ENCODE assay signal across 22 cellular contexts in genomic region chr1:160394673-160395072, GRCh38. TPM values are rescaled to one million over a fixed set of nuclear protein-coding genes. Genes with fewer than 3 reads are reported as not detected.
DNase-seq lines count a peak whose midpoint lies in the region; ATAC-seq, FAIRE-seq and TF ChIP-seq lines count a peak whose summit lies in the region.
"Had no signal": no experiment of that assay in that cellular context is flagged by ENCODE, and none has a peak within 500 bp of the region (broad histone marks: within the 10 kb centered on the region; RNA-seq: fewer than 3 reads in every experiment).

No MANE protein-coding gene starts in this region.

- FAIRE-seq in H1 (lab: Jason Lieb, UNC): no peak
- FAIRE-seq: A204.1, G401.6, GM12892 had no signal

- H2AFZ ChIP-seq in H1 (ENCODE audit: low read length): no peak overlapping the region

- H3K9me3 ChIP-seq in right atrium auricular region (no peaks in the 10 kb centered on the region), H1 (ENCODE audit: insufficient read depth in 2 of 2, low read depth in 1 of 2, low read length in 1 of 2) (no peaks in the 10 kb centered on the region)
- H3K9me3 ChIP-seq: Caco-2 had no signal

- H4K20me1 ChIP-seq in H1 (replicated peaks in 1 of 2; ENCODE audit: control insufficient read depth in 1 of 2, insufficient read depth in 2 of 2, low read length in 2 of 2): no peaks in the 10 kb centered on the region
- H4K20me1 ChIP-seq: BLaER1 had no signal

- H2BK12ac ChIP-seq in H1 (ENCODE audit: low read depth, low read length): no peak overlapping the region

- TF ChIP-seq POLR2A in H1 (IDR thresholded peaks at IDR 0.05; ENCODE audit: control extremely low read depth in 1 of 2, low read depth in 2 of 2, low read length in 2 of 2): no peak

- intact Hi-C loops in cardiac septum (cut with DNase I): no loop called here

- no peak overlapping the region for H3K4ac ChIP-seq in H1 (replicated peaks; ENCODE audit: insufficient read length, low read depth, low read length)

- POLR2A ChIA-PET in H1 (lab: Charles Lee; ENCODE audit: partially characterized antibody): interaction anchor here (0.9 to 2.0 kb wide), 4 partner anchors 13 to 32 kb away, joined by 3 to 6 read pairs (median 4); no protein-coding TSS in a partner anchor

- no peaks in the 10 kb centered on the region for H3K36me3 ChIP-seq in right atrium auricular region
- H3K36me3 ChIP-seq in H1 (ENCODE audit: control insufficient read depth in 2 of 4, insufficient read depth in 4 of 4, low read length in 3 of 4): no peaks in the 10 kb centered on the region
- H3K36me3 ChIP-seq: BLaER1 had no signal

- H3K79me2 ChIP-seq in H1 (ENCODE audit: control insufficient read depth in 1 of 2, insufficient read depth in 2 of 2, low read length in 2 of 2): no peaks in the 10 kb centered on the region

- no peak overlapping the region for H4K91ac ChIP-seq in H1 (replicated peaks; ENCODE audit: insufficient read length, low read length)

- no peak for TF ChIP-seq RAD21 in H1 (IDR thresholded peaks at IDR 0.05 in 1 of 2, conservative IDR thresholded peaks at IDR 0.05 in 1 of 2; ENCODE audit: low read depth in 2 of 2, low read length in 2 of 2)

- H3K27me3 ChIP-seq in right atrium auricular region: no peaks in the 10 kb centered on the region
- no peaks in the 10 kb centered on the region; a peak in 1 of 7 replicates for H3K27me3 ChIP-seq in H1 (replicated peaks in 1 of 4; ENCODE audit: control insufficient read depth in 3 of 4, extremely low read depth in 1 of 4, insufficient read depth in 3 of 4, low read length in 3 of 4)
- H3K27me3 ChIP-seq: BLaER1 had no signal

- no peak overlapping the region for H3K14ac ChIP-seq in H1 (ENCODE audit: insufficient read length)

- no peak overlapping the region for H3K27ac Mint-ChIP-seq in osteocyte (ENCODE audit: unreplicated experiment)
- H3K27ac Mint-ChIP-seq: B cell; CD8-positive, alpha-beta T cell had no signal

- H4K5ac ChIP-seq in H1 (ENCODE audit: insufficient read length, low read depth, low read length): no peak overlapping the region

- no peaks in the 10 kb centered on the region for H3K79me1 ChIP-seq in H1 (ENCODE audit: low read depth, low read length)

- peak overlapping the region; percentile 9; the same call in 1 of the 2 replicates for H4K8ac ChIP-seq in H1 (ENCODE audit: extremely low read depth, insufficient read depth, low read length)

- H2BK120ac ChIP-seq in H1 (replicated peaks; ENCODE audit: low read depth, low read length): no peak overlapping the region

- peaks cover 42% of the 10 kb centered on the region for H3K27me3 Mint-ChIP-seq in osteocyte (ENCODE audit: unreplicated experiment)

- no peak overlapping the region for H3K23ac ChIP-seq in H1 (ENCODE audit: insufficient read length)

- H3K4me3 ChIP-seq in right atrium auricular region (no peak overlapping the region), H1 (ENCODE audit: extremely low read depth in 1 of 4, insufficient read depth in 2 of 4, low read depth in 3 of 4, low read length in 4 of 4) (no peak overlapping the region)
- H3K4me3 ChIP-seq: BLaER1 had no signal

- H3K56ac ChIP-seq in H1 (replicated peaks; ENCODE audit: insufficient read length, low read depth, low read length): no peak overlapping the region

- no peak overlapping the region for H3K27ac ChIP-seq in right atrium auricular region
- H3K27ac ChIP-seq in H1 (ENCODE audit: low read depth, low read length): no peak overlapping the region
- H3K27ac ChIP-seq: 22Rv1, BLaER1, C4-2B had no signal

- no peak overlapping the region; a peak in 1 of 7 replicates for H3K9ac ChIP-seq in H1 (replicated peaks in 1 of 4; ENCODE audit: extremely low read depth in 1 of 4, low read depth in 3 of 4, low read length in 3 of 4)
- H3K9ac ChIP-seq: BLaER1 had no signal

- H2BK5ac ChIP-seq in H1 (ENCODE audit: low read depth, low read length): no peak overlapping the region

- H3K36me3 Mint-ChIP-seq in osteocyte (ENCODE audit: unreplicated experiment): no peaks in the 10 kb centered on the region
- H3K36me3 Mint-ChIP-seq: CD4-positive, CD25-positive, alpha-beta regulatory T cell; CD8-positive, alpha-beta T cell had no signal

- H3K4me3 Mint-ChIP-seq in osteocyte (ENCODE audit: unreplicated experiment): no peak overlapping the region
- H3K4me3 Mint-ChIP-seq: B cell; CD4-positive, CD25-positive, alpha-beta regulatory T cell; CD8-positive, alpha-beta T cell had no signal

- no peak for TF ChIP-seq EP300 in H1 (IDR thresholded peaks at IDR 0.05; ENCODE audit: borderline replicate concordance in 1 of 2, low read depth in 2 of 2, low read length in 2 of 2)

- 94% methylated on average over 8 of the region's 8 CpGs; no CpG with 5 or more reads in 1 of the 2 experiments for WGBS in H1 (ENCODE audit: extremely low coverage in 1 of 2, insufficient coverage in 1 of 2, insufficient read length in 1 of 2, insufficient replicate concordance in 2 of 2, low coverage in 1 of 2, low lambda C conversion rate in 2 of 2, missing lambda C conversion rate in 1 of 2), 2 experiments

- H3K4me1 ChIP-seq in right atrium auricular region (peaks cover 0 to under 1% of the 10 kb centered on the region in 2 donors), H1 (replicated peaks in 1 of 4; ENCODE audit: control insufficient read depth in 3 of 4, insufficient read depth in 4 of 4, low read length in 3 of 4) (peaks cover 4 to 16% (median 10%) of the 10 kb centered on the region in 4 experiments)
- H3K4me1 ChIP-seq: Caco-2 had no signal

- no peaks in the 10 kb centered on the region for H3K23me2 ChIP-seq in H1 (ENCODE audit: low read depth, low read length)

- CTCF ChIA-PET in H1 (lab: Charles Lee; ENCODE audit: partially characterized antibody): interaction anchor here (2.1 to 6.4 kb wide), 2 partner anchors 16 to 40 kb away, joined by 7 to 51 read pairs; no protein-coding TSS in a partner anchor

- H2BK15ac ChIP-seq in H1 (ENCODE audit: low read length): no peak overlapping the region

- H3K4me2 ChIP-seq in H1 (ENCODE audit: insufficient read depth in 1 of 2, low read depth in 2 of 2, low read length in 2 of 2): no peak overlapping the region
- H3K4me2 ChIP-seq: BLaER1 had no signal

- no peak overlapping the region for H2BK20ac ChIP-seq in H1 (ENCODE audit: low read length)

- H3K4me1 Mint-ChIP-seq in osteocyte (ENCODE audit: unreplicated experiment): no peaks in the 10 kb centered on the region
- H3K4me1 Mint-ChIP-seq: CD4-positive, CD25-positive, alpha-beta regulatory T cell had no signal

- DNase-seq in right atrium auricular region (ENCODE audit: low spot score) (peak; percentile 52), cardiac septum (ENCODE audit: low spot score) (no peak), H1 (ENCODE audit: low read depth in 1 of 2, low spot score in 2 of 2) (no peak), osteocyte (ENCODE audit: extremely low spot score, unreplicated experiment) (peak; percentile 34), foreskin melanocyte (no peak), HCEC 1CT (no peak)
- DNase-seq: Caco-2; CD4-positive, CD25-positive, alpha-beta regulatory T cell; CD8-positive, alpha-beta T cell; DMS153; DND-41; GOT3; H7 had no signal

- H3K9me3 Mint-ChIP-seq in osteocyte (ENCODE audit: unreplicated experiment): no peaks in the 10 kb centered on the region
- H3K9me3 Mint-ChIP-seq: CD8-positive, alpha-beta T cell had no signal

- no peak overlapping the region for H3K18ac ChIP-seq in H1 (ENCODE audit: extremely low read depth, low read length)

- no peak for TF ChIP-seq CTCF in right atrium auricular region (IDR thresholded peaks at IDR 0.05)
- no peak for TF ChIP-seq CTCF in H1 (IDR thresholded peaks at IDR 0.05; ENCODE audit: control extremely low read depth in 1 of 3, insufficient read depth in 1 of 3, low read depth in 1 of 3, low read length in 3 of 3)
- TF ChIP-seq CTCF in osteocyte (IDR thresholded peaks at IDR 0.05): no peak

- ATAC-seq in HG03097 (IDR thresholded peaks at IDR 0.05; ENCODE audit: low FRiP score, unreplicated experiment): no peak
- ATAC-seq: CD8-positive, alpha-beta T cell; HCT116 had no signal

- no peak overlapping the region for H2AK5ac ChIP-seq in H1 (ENCODE audit: low read depth, low read length)

RNA-seq across cellular contexts. Expression of gene VANGL2, which starts 5.7 kb away (rescaled TPM):
- 1 to 10 TPM; 3.4 to 8.1 TPM for total RNA-seq in right atrium auricular region
- 1.4 TPM for total RNA-seq in cardiac septum
- 62.5 TPM in 2 replicates for total RNA-seq in H1 (2021; fragmentation: NEBNext Ultra II Directional; extraction: Animal tissue kit (Norgen Biotek cat#: 25700))
- polyA plus RNA-seq in H1 (2011; rRNA removed): 112 and 118 TPM in 2 replicates
- 75.0 TPM for polyA plus RNA-seq in H1 (2011; cell fraction: cytosol; rRNA removed)
- polyA plus RNA-seq in H1 (2011; cell fraction: nucleus; rRNA removed): 107 TPM
- 42.1 to 48.3 TPM (median 44.3 TPM) in 4 replicates for polyA plus RNA-seq in H1 (2012, experiment 1 of 2)
- 34.6 TPM for polyA plus RNA-seq in H1 (2012, experiment 2 of 2)
- polyA plus RNA-seq in H1 (2013, experiment 1 of 2): 52.7 TPM
- 58.7 TPM for polyA plus RNA-seq in H1 (2013, experiment 2 of 2)
- polyA minus RNA-seq in H1 (2011; rRNA and poly(A)+ RNA removed): 62.0 and 65.0 TPM in 2 replicates
- 27.4 TPM for polyA minus RNA-seq in H1 (2011; cell fraction: cytosol; rRNA and poly(A)+ RNA removed)
- 26.2 TPM for polyA minus RNA-seq in H1 (2011; cell fraction: nucleus; rRNA and poly(A)+ RNA removed)
- total RNA-seq in osteocyte: 16.4 and 17.7 TPM in 2 replicates
- total RNA-seq: CD8-positive, alpha-beta T cell had no signal
- polyA plus RNA-seq: CD4-positive, CD25-positive, alpha-beta regulatory T cell had no signal

RNA-seq across cellular contexts. Expression of gene NHLH1, which starts 27.8 kb away (rescaled TPM):
- total RNA-seq in right atrium auricular region (not detected), cardiac septum (not detected), osteocyte (0.16 and 0.31 TPM in 2 replicates)
- 0.39 and 0.48 TPM in 2 replicates for total RNA-seq in H1 (2021; fragmentation: NEBNext Ultra II Directional; extraction: Animal tissue kit (Norgen Biotek cat#: 25700))
- 0.91 and 1.2 TPM in 2 replicates for polyA plus RNA-seq in H1 (2011; rRNA removed)
- 0.75 TPM for polyA plus RNA-seq in H1 (2011; cell fraction: cytosol; rRNA removed)
- polyA plus RNA-seq in H1 (2011; cell fraction: nucleus; rRNA removed): 2.0 TPM
- 0.61 to 0.89 TPM (median 0.72 TPM) in 4 replicates for polyA plus RNA-seq in H1 (2012, experiment 1 of 2)
- polyA plus RNA-seq in H1 (2012, experiment 2 of 2): 0.30 TPM
- 0.59 TPM for polyA plus RNA-seq in H1 (2013, experiment 1 of 2)
- 0.46 TPM for polyA plus RNA-seq in H1 (2013, experiment 2 of 2)
- 0.27 and 0.98 TPM in 2 replicates for polyA minus RNA-seq in H1 (2011; rRNA and poly(A)+ RNA removed)
- polyA minus RNA-seq in H1 (2011; cell fraction: cytosol; rRNA and poly(A)+ RNA removed): not detected
- polyA minus RNA-seq in H1 (2011; cell fraction: nucleus; rRNA and poly(A)+ RNA removed): 0.80 TPM
- total RNA-seq: CD4-positive, CD25-positive, alpha-beta regulatory T cell had no signal

RNA-seq across cellular contexts. Expression of gene NCSTN, which starts 51.5 kb away (rescaled TPM):
- total RNA-seq in right atrium auricular region: 10 to 100 TPM; 63.4 to 71.3 TPM
- total RNA-seq in cardiac septum: 53.7 TPM
- total RNA-seq in H1 (2021; fragmentation: NEBNext Ultra II Directional; extraction: Animal tissue kit (Norgen Biotek cat#: 25700)): 64.7 and 70.1 TPM in 2 replicates
- polyA plus RNA-seq in H1 (2011; rRNA removed): 115 and 125 TPM in 2 replicates
- polyA plus RNA-seq in H1 (2011; cell fraction: cytosol; rRNA removed): 102 TPM
- 156 TPM for polyA plus RNA-seq in H1 (2011; cell fraction: nucleus; rRNA removed)
- 65.3 to 79.1 TPM (median 68.2 TPM) in 4 replicates for polyA plus RNA-seq in H1 (2012, experiment 1 of 2)
- 47.5 TPM for polyA plus RNA-seq in H1 (2012, experiment 2 of 2)
- polyA plus RNA-seq in H1 (2013, experiment 1 of 2): 139 TPM
- polyA plus RNA-seq in H1 (2013, experiment 2 of 2): 132 TPM
- polyA minus RNA-seq in H1 (2011; rRNA and poly(A)+ RNA removed): 118 and 137 TPM in 2 replicates
- polyA minus RNA-seq in H1 (2011; cell fraction: cytosol; rRNA and poly(A)+ RNA removed): 34.7 TPM
- polyA minus RNA-seq in H1 (2011; cell fraction: nucleus; rRNA and poly(A)+ RNA removed): 66.9 TPM
- total RNA-seq in osteocyte: 126 and 132 TPM in 2 replicates

RNA-seq across cellular contexts. Expression of gene COPA, which starts 51.6 kb away (rescaled TPM):
- 100 to 1,000 TPM in 1 of 2 donors, 10 to 100 TPM in 1; 96.1 to 134 TPM for total RNA-seq in right atrium auricular region
- 118 TPM for total RNA-seq in cardiac septum
- total RNA-seq in H1 (2021; fragmentation: NEBNext Ultra II Directional; extraction: Animal tissue kit (Norgen Biotek cat#: 25700)): 115 TPM in 2 replicates
- 56.4 and 78.2 TPM in 2 replicates for polyA plus RNA-seq in H1 (2011; rRNA removed)
- 88.6 TPM for polyA plus RNA-seq in H1 (2011; cell fraction: cytosol; rRNA removed)
- polyA plus RNA-seq in H1 (2011; cell fraction: nucleus; rRNA removed): 66.2 TPM
- polyA plus RNA-seq in H1 (2012, experiment 1 of 2): 69.4 to 92.6 TPM (median 83.5 TPM) in 4 replicates
- 17.5 TPM for polyA plus RNA-seq in H1 (2012, experiment 2 of 2)
- polyA plus RNA-seq in H1 (2013, experiment 1 of 2): 71.0 TPM
- polyA plus RNA-seq in H1 (2013, experiment 2 of 2): 63.2 TPM
- polyA minus RNA-seq in H1 (2011; rRNA and poly(A)+ RNA removed): 207 and 312 TPM in 2 replicates
- polyA minus RNA-seq in H1 (2011; cell fraction: cytosol; rRNA and poly(A)+ RNA removed): 114 TPM
- 92.1 TPM for polyA minus RNA-seq in H1 (2011; cell fraction: nucleus; rRNA and poly(A)+ RNA removed)
- total RNA-seq in osteocyte: 236 and 241 TPM in 2 replicates

Comparison
In these comparisons a context has a peak if more than half of its experiments do, and no peak if none do; other contexts are left out.
1. DNase-seq: peak in right atrium auricular region (single experiment) and osteocyte (single experiment); none in cardiac septum (single experiment), H1 (0 of 2), foreskin melanocyte (single experiment) and HCEC 1CT (single experiment).